Comparison of ENCODE assay signal across 8 cellular contexts in genomic region chr3:159263750-159264561, GRCh38.
A peak's percentile ranks its signal among the peaks of the same experiment; 100 is the strongest.
DNase-seq lines count a peak whose midpoint lies in the region; ATAC-seq and TF ChIP-seq lines count a peak whose summit lies in the region.

No MANE protein-coding gene starts in this region.

- H3K9me3 Mint-ChIP-seq in Caco-2 (ENCODE audit: unreplicated experiment): no peaks in the 10 kb centered on the region

- no peaks in the 10 kb centered on the region for H3K36me3 ChIP-seq in Caco-2 (ENCODE audit: control insufficient read depth, insufficient read depth, low read length)
- H3K36me3 ChIP-seq in HEK293 (ENCODE audit: control insufficient read depth in 2 of 2, insufficient read depth in 1 of 2, low read length in 2 of 2): no peaks in the 10 kb centered on the region

- H3K27me3 Mint-ChIP-seq in Caco-2 (ENCODE audit: insufficient read depth, unreplicated experiment): peaks cover under 1% of the 10 kb centered on the region

- H3K27me3 ChIP-seq in Caco-2 (replicated peaks; ENCODE audit: control insufficient read depth, insufficient read depth, low read length): no peaks in the 10 kb centered on the region

- POLR2A ChIA-PET in Caco-2 (lab: Charles Lee): no interaction called here
- POLR2A ChIA-PET in HEK293 (lab: Yijun Ruan, JAX): no interaction called here

- no peak for ATAC-seq in HG03460 (IDR thresholded peaks at IDR 0.05; ENCODE audit: unreplicated experiment)

- H3K4me1 Mint-ChIP-seq in Caco-2 (ENCODE audit: low read depth, unreplicated experiment): no peaks in the 10 kb centered on the region

- H3K4me3 ChIP-seq in Caco-2 (ENCODE audit: low read depth, low read length) (no peak overlapping the region), HEK293 (ENCODE audit: low read depth, low read length) (no peak overlapping the region)

- H3K4me1 ChIP-seq in Caco-2: no peaks in the 10 kb centered on the region
- no peaks in the 10 kb centered on the region; the same call in 1 of the 2 replicates for H3K4me1 ChIP-seq in HEK293 (ENCODE audit: control insufficient read depth, insufficient read depth, low read length)

- CTCF ChIA-PET in Caco-2 (lab: Charles Lee) (no interaction called here), HEK293 (lab: Yijun Ruan, JAX) (interaction anchor here (0.7 to 3.3 kb wide), 12 partner anchors 10 to 763 kb away, joined by 3 to 39 read pairs (median 4); no protein-coding TSS in a partner anchor)

- H3K4me3 Mint-ChIP-seq in Caco-2 (ENCODE audit: unreplicated experiment): no peak overlapping the region

- no TSS peak for BruUV-seq in Caco-2 (replicated peaks; lab: Mats Ljungman, UMichigan)

- H3K27ac ChIP-seq in HEK293 (ENCODE audit: extremely low read depth, low read depth, low read length): no peak overlapping the region

- H3K9me3 ChIP-seq in Caco-2 (no peaks in the 10 kb centered on the region), HEK293 (ENCODE audit: control insufficient read depth, insufficient read depth, low read depth, low read length) (no peaks in the 10 kb centered on the region)

- no peak overlapping the region for H3K27ac Mint-ChIP-seq in Caco-2 (ENCODE audit: unreplicated experiment)

- intact Hi-C loops in Caco-2 (cut with micrococcal nuclease; ENCODE audit: unreplicated experiment): loop anchor here (1.0 to 10.0 kb wide), 4 partner anchors 322 to 742 kb away; no protein-coding TSS in a partner anchor

- TF ChIP-seq CTCF in Caco-2 (IDR thresholded peaks at IDR 0.05; ENCODE audit: insufficient read depth in 1 of 2, low read depth in 1 of 2, low read length in 1 of 2, severe bottlenecking in 1 of 2, unreplicated experiment in 1 of 2) (peak; percentile 36 to 81), HEK293 (tag by site-specific recombination; IDR thresholded peaks at IDR 0.05) (no peak)

- H3K36me3 Mint-ChIP-seq in Caco-2 (ENCODE audit: insufficient read depth, unreplicated experiment): no peaks in the 10 kb centered on the region

- peak in 1 of 2 experiments; percentile 43 for DNase-seq in Caco-2
- DNase-seq in NOMO-1 treated with dmso at 0.1 percent for 144 hours (lab: John Stamatoyannopoulos, UW; ENCODE audit: unreplicated experiment): peak; percentile 20
- peak; percentile 78 for DNase-seq in dermis blood vessel endothelial cell
- DNase-seq in midbrain (lab: John Stamatoyannopoulos, UW): peak; percentile 58
- no peak for DNase-seq in activated CD4-positive, CD25-positive, alpha-beta regulatory T cell treated with anti-CD3 and anti-CD28 coated beads, Interleukin-2, amount 50 U/mL, for 72 hours
- DNase-seq in stimulated activated CD8-positive, alpha-beta memory T cell treated with anti-CD3 and anti-CD28 coated beads, Interleukin-4, amount 100 ng/mL, for 48 hours: no peak

TF ChIP-seq in HEK293, 187 proteins besides CTCF, POLR2A, EP300 and RAD21:
- TF ChIP-seq, protein P1, sequence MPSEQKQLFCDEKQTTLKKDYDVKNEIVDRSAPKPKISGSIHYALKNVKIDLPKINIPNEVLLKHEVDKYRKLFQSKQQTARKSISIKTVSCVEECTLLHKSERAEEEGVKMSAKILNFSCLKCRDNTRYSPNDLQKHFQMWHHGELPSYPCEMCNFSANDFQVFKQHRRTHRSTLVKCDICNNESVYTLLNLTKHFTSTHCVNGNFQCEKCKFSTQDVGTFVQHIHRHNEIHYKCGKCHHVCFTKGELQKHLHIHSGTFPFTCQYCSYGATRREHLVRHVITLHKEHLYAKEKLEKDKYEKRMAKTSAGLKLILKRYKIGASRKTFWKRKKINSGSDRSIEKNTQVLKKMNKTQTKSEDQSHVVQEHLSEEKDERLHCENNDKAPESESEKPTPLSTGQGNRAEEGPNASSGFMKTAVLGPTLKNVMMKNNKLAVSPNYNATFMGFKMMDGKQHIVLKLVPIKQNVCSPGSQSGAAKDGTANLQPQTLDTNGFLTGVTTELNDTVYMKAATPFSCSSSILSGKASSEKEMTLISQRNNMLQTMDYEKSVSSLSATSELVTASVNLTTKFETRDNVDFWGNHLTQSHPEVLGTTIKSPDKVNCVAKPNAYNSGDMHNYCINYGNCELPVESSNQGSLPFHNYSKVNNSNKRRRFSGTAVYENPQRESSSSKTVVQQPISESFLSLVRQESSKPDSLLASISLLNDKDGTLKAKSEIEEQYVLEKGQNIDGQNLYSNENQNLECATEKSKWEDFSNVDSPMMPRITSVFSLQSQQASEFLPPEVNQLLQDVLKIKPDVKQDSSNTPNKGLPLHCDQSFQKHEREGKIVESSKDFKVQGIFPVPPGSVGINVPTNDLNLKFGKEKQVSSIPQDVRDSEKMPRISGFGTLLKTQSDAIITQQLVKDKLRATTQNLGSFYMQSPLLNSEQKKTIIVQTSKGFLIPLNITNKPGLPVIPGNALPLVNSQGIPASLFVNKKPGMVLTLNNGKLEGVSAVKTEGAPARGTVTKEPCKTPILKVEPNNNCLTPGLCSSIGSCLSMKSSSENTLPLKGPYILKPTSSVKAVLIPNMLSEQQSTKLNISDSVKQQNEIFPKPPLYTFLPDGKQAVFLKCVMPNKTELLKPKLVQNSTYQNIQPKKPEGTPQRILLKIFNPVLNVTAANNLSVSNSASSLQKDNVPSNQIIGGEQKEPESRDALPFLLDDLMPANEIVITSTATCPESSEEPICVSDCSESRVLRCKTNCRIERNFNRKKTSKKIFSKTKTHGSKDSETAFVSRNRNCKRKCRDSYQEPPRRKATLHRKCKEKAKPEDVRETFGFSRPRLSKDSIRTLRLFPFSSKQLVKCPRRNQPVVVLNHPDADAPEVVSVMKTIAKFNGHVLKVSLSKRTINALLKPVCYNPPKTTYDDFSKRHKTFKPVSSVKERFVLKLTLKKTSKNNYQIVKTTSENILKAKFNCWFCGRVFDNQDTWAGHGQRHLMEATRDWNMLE (tag by site-specific recombination; conservative IDR thresholded peaks at IDR 0.05; ENCODE audit: low read depth): no peak
- TF ChIP-seq ZNF701 (tag by site-specific recombination; IDR thresholded peaks at IDR 0.05): no peak
- TF ChIP-seq ZNF654 (tag by site-specific recombination; IDR thresholded peaks at IDR 0.05; ENCODE audit: low read depth): peak; percentile 75
- 0 out of 2 replicates have a peak, but pooled peaks have one; percentile 38 for TF ChIP-seq PRDM1 (tag by site-specific recombination; IDR thresholded peaks at IDR 0.05)

Comparison
In these comparisons a context has a peak if more than half of its experiments do, and no peak if none do; other contexts are left out.
1. DNase-seq: peak in NOMO-1 treated with dmso at 0.1 percent for 144 hours (single experiment), dermis blood vessel endothelial cell (single experiment) and midbrain (single experiment); none in activated CD4-positive, CD25-positive, alpha-beta regulatory T cell treated with anti-CD3 and anti-CD28 coated beads, Interleukin-2, amount 50 U/mL, for 72 hours (single experiment) and stimulated activated CD8-positive, alpha-beta memory T cell treated with anti-CD3 and anti-CD28 coated beads, Interleukin-4, amount 100 ng/mL, for 48 hours (single experiment).